Comparison of ENCODE assay signal across 1 cellular context in the genomic region with DNA sequence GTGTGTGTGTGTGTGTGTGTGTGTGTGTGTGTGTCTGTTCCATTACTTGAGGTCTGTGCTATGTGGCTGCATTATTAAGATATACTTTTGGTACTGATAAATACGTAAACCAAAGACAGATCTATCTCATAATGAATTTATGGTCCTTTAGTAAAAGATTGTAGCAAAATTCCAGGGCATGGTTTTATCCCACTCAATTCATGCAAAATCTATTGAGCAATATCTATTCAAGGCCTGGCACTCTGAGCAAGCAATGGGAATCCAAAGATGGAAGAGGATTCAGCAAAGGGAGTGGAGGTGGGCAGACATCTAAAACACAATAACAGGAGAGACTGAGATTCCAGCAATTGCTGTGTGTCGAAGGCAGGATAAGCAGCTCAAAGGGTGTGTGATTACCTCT.
TF ChIP-seq lines count a peak whose summit lies in the region.

No MANE protein-coding gene starts in this region.

TF ChIP-seq in SK-N-SH, 30 proteins besides CTCF, POLR2A, EP300 and RAD21 (continued from another document):
- TF ChIP-seq, protein P1, sequence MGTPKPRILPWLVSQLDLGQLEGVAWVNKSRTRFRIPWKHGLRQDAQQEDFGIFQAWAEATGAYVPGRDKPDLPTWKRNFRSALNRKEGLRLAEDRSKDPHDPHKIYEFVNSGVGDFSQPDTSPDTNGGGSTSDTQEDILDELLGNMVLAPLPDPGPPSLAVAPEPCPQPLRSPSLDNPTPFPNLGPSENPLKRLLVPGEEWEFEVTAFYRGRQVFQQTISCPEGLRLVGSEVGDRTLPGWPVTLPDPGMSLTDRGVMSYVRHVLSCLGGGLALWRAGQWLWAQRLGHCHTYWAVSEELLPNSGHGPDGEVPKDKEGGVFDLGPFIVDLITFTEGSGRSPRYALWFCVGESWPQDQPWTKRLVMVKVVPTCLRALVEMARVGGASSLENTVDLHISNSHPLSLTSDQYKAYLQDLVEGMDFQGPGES (IDR thresholded peaks at IDR 0.05; ENCODE audit: low read depth, low read length): no peak
- TF ChIP-seq, protein P2, sequence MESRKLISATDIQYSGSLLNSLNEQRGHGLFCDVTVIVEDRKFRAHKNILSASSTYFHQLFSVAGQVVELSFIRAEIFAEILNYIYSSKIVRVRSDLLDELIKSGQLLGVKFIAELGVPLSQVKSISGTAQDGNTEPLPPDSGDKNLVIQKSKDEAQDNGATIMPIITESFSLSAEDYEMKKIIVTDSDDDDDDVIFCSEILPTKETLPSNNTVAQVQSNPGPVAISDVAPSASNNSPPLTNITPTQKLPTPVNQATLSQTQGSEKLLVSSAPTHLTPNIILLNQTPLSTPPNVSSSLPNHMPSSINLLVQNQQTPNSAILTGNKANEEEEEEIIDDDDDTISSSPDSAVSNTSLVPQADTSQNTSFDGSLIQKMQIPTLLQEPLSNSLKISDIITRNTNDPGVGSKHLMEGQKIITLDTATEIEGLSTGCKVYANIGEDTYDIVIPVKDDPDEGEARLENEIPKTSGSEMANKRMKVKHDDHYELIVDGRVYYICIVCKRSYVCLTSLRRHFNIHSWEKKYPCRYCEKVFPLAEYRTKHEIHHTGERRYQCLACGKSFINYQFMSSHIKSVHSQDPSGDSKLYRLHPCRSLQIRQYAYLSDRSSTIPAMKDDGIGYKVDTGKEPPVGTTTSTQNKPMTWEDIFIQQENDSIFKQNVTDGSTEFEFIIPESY (IDR thresholded peaks at IDR 0.05; ENCODE audit: borderline replicate concordance, low read depth): no peak
- no peak for TF ChIP-seq RFX5 (IDR thresholded peaks at IDR 0.05; ENCODE audit: low read length)
- no peak for TF ChIP-seq FOXM1 (IDR thresholded peaks at IDR 0.05; ENCODE audit: low read depth)
- TF ChIP-seq RCOR1 (IDR thresholded peaks at IDR 0.05; ENCODE audit: low read length): no peak
- TF ChIP-seq SMC3 (IDR thresholded peaks at IDR 0.05; ENCODE audit: low read depth, low read length): no peak
- TF ChIP-seq, protein P3, sequence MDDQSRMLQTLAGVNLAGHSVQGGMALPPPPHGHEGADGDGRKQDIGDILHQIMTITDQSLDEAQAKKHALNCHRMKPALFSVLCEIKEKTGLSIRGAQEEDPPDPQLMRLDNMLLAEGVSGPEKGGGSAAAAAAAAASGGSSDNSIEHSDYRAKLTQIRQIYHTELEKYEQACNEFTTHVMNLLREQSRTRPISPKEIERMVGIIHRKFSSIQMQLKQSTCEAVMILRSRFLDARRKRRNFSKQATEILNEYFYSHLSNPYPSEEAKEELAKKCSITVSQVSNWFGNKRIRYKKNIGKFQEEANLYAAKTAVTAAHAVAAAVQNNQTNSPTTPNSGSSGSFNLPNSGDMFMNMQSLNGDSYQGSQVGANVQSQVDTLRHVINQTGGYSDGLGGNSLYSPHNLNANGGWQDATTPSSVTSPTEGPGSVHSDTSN (IDR thresholded peaks at IDR 0.05): no peak
- TF ChIP-seq, protein P4, sequence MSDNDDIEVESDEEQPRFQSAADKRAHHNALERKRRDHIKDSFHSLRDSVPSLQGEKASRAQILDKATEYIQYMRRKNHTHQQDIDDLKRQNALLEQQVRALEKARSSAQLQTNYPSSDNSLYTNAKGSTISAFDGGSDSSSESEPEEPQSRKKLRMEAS (IDR thresholded peaks at IDR 0.05; ENCODE audit: low read depth): no peak
- TF ChIP-seq, protein P5, sequence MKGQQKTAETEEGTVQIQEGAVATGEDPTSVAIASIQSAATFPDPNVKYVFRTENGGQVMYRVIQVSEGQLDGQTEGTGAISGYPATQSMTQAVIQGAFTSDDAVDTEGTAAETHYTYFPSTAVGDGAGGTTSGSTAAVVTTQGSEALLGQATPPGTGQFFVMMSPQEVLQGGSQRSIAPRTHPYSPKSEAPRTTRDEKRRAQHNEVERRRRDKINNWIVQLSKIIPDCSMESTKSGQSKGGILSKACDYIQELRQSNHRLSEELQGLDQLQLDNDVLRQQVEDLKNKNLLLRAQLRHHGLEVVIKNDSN (IDR thresholded peaks at IDR 0.05; ENCODE audit: borderline replicate concordance, low read depth): no peak
- TF ChIP-seq MEF2A (IDR thresholded peaks at IDR 0.05; ENCODE audit: borderline replicate concordance, low read depth): no peak
- TF ChIP-seq, protein P6, sequence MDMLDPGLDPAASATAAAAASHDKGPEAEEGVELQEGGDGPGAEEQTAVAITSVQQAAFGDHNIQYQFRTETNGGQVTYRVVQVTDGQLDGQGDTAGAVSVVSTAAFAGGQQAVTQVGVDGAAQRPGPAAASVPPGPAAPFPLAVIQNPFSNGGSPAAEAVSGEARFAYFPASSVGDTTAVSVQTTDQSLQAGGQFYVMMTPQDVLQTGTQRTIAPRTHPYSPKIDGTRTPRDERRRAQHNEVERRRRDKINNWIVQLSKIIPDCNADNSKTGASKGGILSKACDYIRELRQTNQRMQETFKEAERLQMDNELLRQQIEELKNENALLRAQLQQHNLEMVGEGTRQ (IDR thresholded peaks at IDR 0.05; ENCODE audit: borderline replicate concordance, low read depth, low read length): no peak
- TF ChIP-seq YY1 (IDR thresholded peaks at IDR 0.05; ENCODE audit: low read depth): no peak
- no peak for TF ChIP-seq TCF12 (IDR thresholded peaks at IDR 0.05)
- TF ChIP-seq, protein P7, sequence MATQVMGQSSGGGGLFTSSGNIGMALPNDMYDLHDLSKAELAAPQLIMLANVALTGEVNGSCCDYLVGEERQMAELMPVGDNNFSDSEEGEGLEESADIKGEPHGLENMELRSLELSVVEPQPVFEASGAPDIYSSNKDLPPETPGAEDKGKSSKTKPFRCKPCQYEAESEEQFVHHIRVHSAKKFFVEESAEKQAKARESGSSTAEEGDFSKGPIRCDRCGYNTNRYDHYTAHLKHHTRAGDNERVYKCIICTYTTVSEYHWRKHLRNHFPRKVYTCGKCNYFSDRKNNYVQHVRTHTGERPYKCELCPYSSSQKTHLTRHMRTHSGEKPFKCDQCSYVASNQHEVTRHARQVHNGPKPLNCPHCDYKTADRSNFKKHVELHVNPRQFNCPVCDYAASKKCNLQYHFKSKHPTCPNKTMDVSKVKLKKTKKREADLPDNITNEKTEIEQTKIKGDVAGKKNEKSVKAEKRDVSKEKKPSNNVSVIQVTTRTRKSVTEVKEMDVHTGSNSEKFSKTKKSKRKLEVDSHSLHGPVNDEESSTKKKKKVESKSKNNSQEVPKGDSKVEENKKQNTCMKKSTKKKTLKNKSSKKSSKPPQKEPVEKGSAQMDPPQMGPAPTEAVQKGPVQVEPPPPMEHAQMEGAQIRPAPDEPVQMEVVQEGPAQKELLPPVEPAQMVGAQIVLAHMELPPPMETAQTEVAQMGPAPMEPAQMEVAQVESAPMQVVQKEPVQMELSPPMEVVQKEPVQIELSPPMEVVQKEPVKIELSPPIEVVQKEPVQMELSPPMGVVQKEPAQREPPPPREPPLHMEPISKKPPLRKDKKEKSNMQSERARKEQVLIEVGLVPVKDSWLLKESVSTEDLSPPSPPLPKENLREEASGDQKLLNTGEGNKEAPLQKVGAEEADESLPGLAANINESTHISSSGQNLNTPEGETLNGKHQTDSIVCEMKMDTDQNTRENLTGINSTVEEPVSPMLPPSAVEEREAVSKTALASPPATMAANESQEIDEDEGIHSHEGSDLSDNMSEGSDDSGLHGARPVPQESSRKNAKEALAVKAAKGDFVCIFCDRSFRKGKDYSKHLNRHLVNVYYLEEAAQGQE (IDR thresholded peaks at IDR 0.05; ENCODE audit: low read depth, low read length): no peak
TF ChIP-seq in SK-N-SH: peak in this region for 0.
